Comparison of ENCODE assay signal across 19 cellular contexts in genomic region chr15:100694381-100695012, GRCh38.
DNase-seq lines count a peak whose midpoint lies in the region; ATAC-seq and TF ChIP-seq lines count a peak whose summit lies in the region.
"Had no signal": no experiment of that assay in that cellular context is flagged by ENCODE, and none has a peak within 500 bp of the region (broad histone marks: within the 10 kb centered on the region; RNA-seq: fewer than 3 reads in every experiment).

No MANE protein-coding gene starts in this region.

- no peak overlapping the region for H3K4me3 ChIP-seq in choroid plexus epithelial cell (ENCODE audit: low read depth, low read length)
- no peak overlapping the region for H3K4me3 ChIP-seq in prostate gland
- no peak overlapping the region for H3K4me3 ChIP-seq in gastrocnemius medialis
- H3K4me3 ChIP-seq: GM23338 had no signal

- TF ChIP-seq POLR2A in prostate gland (IDR thresholded peaks at IDR 0.05) (no peak), gastrocnemius medialis (IDR thresholded peaks at IDR 0.05) (no peak)

- DNase-seq in EH (ENCODE audit: low read depth) (peak; percentile 74), choroid plexus epithelial cell (ENCODE audit: low read depth) (peak; percentile 56), left ventricle myocardium superior (no peak), prostate gland (ENCODE audit: low spot score) (peak; percentile 3), gastrocnemius medialis (no peak), NCI-H1436 treated with DMSO at 0.1 percent for 48 hours (lab: John Stamatoyannopoulos, UW) (no peak), DMS53 treated with DMSO at 0.1 percent for 48 hours (lab: John Stamatoyannopoulos, UW; ENCODE audit: unreplicated experiment) (no peak)
- no peak for DNase-seq in stimulated activated CD4-positive, alpha-beta T cell treated with anti-CD3 and anti-CD28 coated beads, Interleukin-4, amount 100 ng/mL, for 1 hour
- DNase-seq: activated B cell treated with CpG ODN at 0.5 μM for 24 hours; amygdala; head of caudate nucleus; kidney glomerular epithelial cell; NCI-H1436; NCI-H446 treated with DMSO at 0.1 percent for 48 hours; SHP77 treated with DMSO at 0.1 percent for 48 hours; stimulated activated CD4-positive, alpha-beta T cell treated with anti-CD3 and anti-CD28 coated beads, Interleukin-15, amount 100 ng/mL, for 24 hours; stimulated activated naive CD8-positive, alpha-beta T cell treated with anti-CD3 and anti-CD28 coated beads, Interleukin-15, amount 100 ng/mL, for 72 hours had no signal

- in situ Hi-C loops in gastrocnemius medialis (cut with MboI; ENCODE audit: low sequenced_read_pairs in 4 of 4) = no loop called here

- no peaks in the 10 kb centered on the region for H3K36me3 ChIP-seq in prostate gland
- no peaks in the 10 kb centered on the region for H3K36me3 ChIP-seq in gastrocnemius medialis

- H3K9me3 ChIP-seq in prostate gland = no peaks in the 10 kb centered on the region
- H3K9me3 ChIP-seq in gastrocnemius medialis = no peaks in the 10 kb centered on the region

- H3K27ac ChIP-seq in prostate gland (peak overlapping the region; percentile 29 to 40), gastrocnemius medialis (peak overlapping the region in 1 of 4 donors; percentile 2)

- intact Hi-C loops in left ventricle myocardium superior (cut with micrococcal nuclease) = no loop called here
- intact Hi-C loops in prostate gland (cut with DNase I) = no loop called here
- intact Hi-C loops in gastrocnemius medialis (cut with DNase I; ENCODE audit: low total_unique reads) = no loop called here

- ATAC-seq in left ventricle myocardium superior (peak; percentile 62), gastrocnemius medialis (no peak)
- ATAC-seq: activated T-helper 17 cell treated with anti-CD3 and anti-CD28 coated beads, Interleukin-2, amount 50 U/mL, for 72 hours; GM23338; stimulated activated naive CD8-positive, alpha-beta T cell treated with anti-CD3 and anti-CD28 coated beads, Interleukin-15, amount 100 ng/mL, for 72 hours had no signal

- TF ChIP-seq CTCF in choroid plexus epithelial cell (conservative IDR thresholded peaks at IDR 0.05; ENCODE audit: low read depth, low read length) = no peak
- TF ChIP-seq CTCF in prostate gland (IDR thresholded peaks at IDR 0.05) = no peak
- no peak for TF ChIP-seq CTCF in gastrocnemius medialis (IDR thresholded peaks at IDR 0.05 in 4 of 5, conservative IDR thresholded peaks at IDR 0.05 in 1 of 5)

- no peaks in the 10 kb centered on the region for H3K27me3 ChIP-seq in prostate gland (replicated peaks; ENCODE audit: insufficient read depth)
- no peaks in the 10 kb centered on the region for H3K27me3 ChIP-seq in gastrocnemius medialis

- 56% methylated on average over 4 of the region's 4 CpGs for WGBS in prostate gland

- H3K4me1 ChIP-seq in prostate gland (replicated peaks) = peaks cover 3% of the 10 kb centered on the region
- H3K4me1 ChIP-seq in gastrocnemius medialis = no peaks in the 10 kb centered on the region

Comparison
In these comparisons a context has a peak if more than half of its experiments do, and no peak if none do; other contexts are left out.
1. DNase-seq: peak in EH (single experiment), choroid plexus epithelial cell (single experiment) and prostate gland (single experiment); none in left ventricle myocardium superior (single experiment), stimulated activated CD4-positive, alpha-beta T cell treated with anti-CD3 and anti-CD28 coated beads, Interleukin-4, amount 100 ng/mL, for 1 hour (single experiment), gastrocnemius medialis (0 of 2), NCI-H1436 treated with DMSO at 0.1 percent for 48 hours (single experiment) and DMS53 treated with DMSO at 0.1 percent for 48 hours (single experiment).